9 cellular contexts compared by ENCODE assay signal in the genomic region with DNA sequence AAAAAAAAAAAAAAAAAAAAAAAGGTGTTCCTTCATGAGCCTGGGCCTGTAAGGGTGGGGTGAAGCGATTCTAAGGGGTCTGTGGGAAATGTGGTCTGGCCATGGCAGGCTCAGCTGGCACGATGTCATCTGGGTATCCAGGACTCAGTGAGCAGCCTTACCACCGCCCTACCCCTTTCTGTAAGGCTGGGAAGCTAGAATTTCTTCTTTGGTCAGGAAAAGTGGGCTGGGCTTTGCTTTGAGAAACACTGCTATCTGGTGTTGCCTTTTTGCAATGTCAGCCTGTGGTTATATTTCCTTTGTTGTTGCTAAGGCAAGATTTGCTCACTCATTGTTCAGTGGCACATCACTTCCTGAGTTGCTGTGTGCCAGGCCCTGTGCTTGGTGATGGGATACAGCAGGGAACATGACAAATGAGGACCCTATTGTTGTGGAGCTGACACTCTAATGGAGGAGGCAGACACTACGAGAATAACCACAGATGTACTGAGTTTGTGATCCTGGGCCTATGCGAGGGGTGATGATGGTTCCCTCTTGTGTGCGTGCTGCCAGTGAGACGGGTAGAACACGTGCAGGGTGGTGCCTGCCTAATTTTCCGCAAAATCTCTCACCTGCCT. TPM values are rescaled to one million over a fixed set of nuclear protein-coding genes. Genes with fewer than 3 reads are reported as not detected.
DNase-seq lines count a peak whose midpoint lies in the region; ATAC-seq, FAIRE-seq and TF ChIP-seq lines count a peak whose summit lies in the region.
"Had no signal": no experiment of that assay in that cellular context is flagged by ENCODE, and none has a peak within 500 bp of the region (broad histone marks: within the 10 kb centered on the region; RNA-seq: fewer than 3 reads in every experiment).

No MANE protein-coding gene starts in this region.

- CTCF ChIA-PET in BJ (lab: Yijun Ruan, JAX), result interaction anchor here (0.6 to 6.8 kb wide), 10 partner anchors 8 to 401 kb away, joined by 3 to 75 read pairs (median 3); no protein-coding TSS in a partner anchor

- no peaks in the 10 kb centered on the region for H3K36me3 ChIP-seq in BJ (ENCODE audit: control insufficient read depth, insufficient read depth, low read length)
- H3K36me3 ChIP-seq in adrenal gland (replicated peaks in 1 of 2), result no peaks in the 10 kb centered on the region
- no peaks in the 10 kb centered on the region for H3K36me3 ChIP-seq in keratinocyte (ENCODE audit: control insufficient read depth in 2 of 2, extremely low read depth in 1 of 2, insufficient read depth in 2 of 2, low read length in 2 of 2)
- H3K36me3 ChIP-seq in colonic mucosa, result no peaks in the 10 kb centered on the region
- H3K36me3 ChIP-seq: SJSA1 had no signal

- no peak overlapping the region for H3K27ac ChIP-seq in adrenal gland
- no peak overlapping the region for H3K27ac ChIP-seq in keratinocyte (ENCODE audit: control insufficient read depth, insufficient read depth, low read length)
- H3K27ac ChIP-seq in colonic mucosa, result no peak overlapping the region
- H3K27ac ChIP-seq: SJSA1 had no signal

- intact Hi-C loops in adrenal gland (cut with DNase I) (loop anchor here in 1 of 2 donors (10.0 kb wide), 1 partner anchor 79 kb away; no protein-coding TSS in a partner anchor), colonic mucosa (cut with DNase I) (loop anchor here (2.0 kb wide), 1 partner anchor 77 kb away; no protein-coding TSS in a partner anchor)

- peak; percentile 83 for FAIRE-seq in keratinocyte (lab: Jason Lieb, UNC)

- 40 to 59% (median 51%) methylated on average over 5 to 9 of the region's 9 CpGs for WGBS in adrenal gland, 4 donors

- DNase-seq in BJ (ENCODE audit: low read depth), result peak; percentile 33
- peak; percentile 74 for DNase-seq in NOMO-1 treated with DMSO at 0.1 percent for 48 hours (lab: John Stamatoyannopoulos, UW; ENCODE audit: unreplicated experiment)
- DNase-seq in adrenal gland, result peak in 4 of 7 donors; percentile 28 to 60 (median 37)
- no peak for DNase-seq in keratinocyte (ENCODE audit: low read depth, low spot score)
- no peak for DNase-seq in colonic mucosa
- DNase-seq in iPS-NIHi11 (ENCODE audit: low spot score), result no peak

- no peak for TF ChIP-seq POLR2A in adrenal gland (IDR thresholded peaks at IDR 0.05)

- H3K4me1 ChIP-seq in adrenal gland (replicated peaks in 1 of 2), result peaks cover 0 to 5% of the 10 kb centered on the region in 2 donors
- H3K4me1 ChIP-seq in keratinocyte (ENCODE audit: control insufficient read depth, extremely low read depth, insufficient read depth, low read length), result peaks cover 3% of the 10 kb centered on the region
- H3K4me1 ChIP-seq in colonic mucosa, result no peaks in the 10 kb centered on the region
- H3K4me1 ChIP-seq: SJSA1 had no signal

- POLR2A ChIA-PET in BJ (lab: Charles Lee), result interaction anchor here (0.6 kb wide), 1 partner anchor 42 kb away, joined by 5 read pairs; no protein-coding TSS in a partner anchor

- H3K27me3 ChIP-seq in BJ (ENCODE audit: control insufficient read depth, insufficient read depth, low read length), result peaks cover 32% of the 10 kb centered on the region
- peaks cover 11% of the 10 kb centered on the region for H3K27me3 ChIP-seq in adrenal gland
- peaks cover 40% of the 10 kb centered on the region for H3K27me3 ChIP-seq in keratinocyte (ENCODE audit: control insufficient read depth, extremely low read depth, insufficient read depth, low read length)
- peaks cover 8% of the 10 kb centered on the region for H3K27me3 ChIP-seq in colonic mucosa

- no peaks in the 10 kb centered on the region for H3K9me3 ChIP-seq in adrenal gland (replicated peaks in 1 of 3)
- no peaks in the 10 kb centered on the region for H3K9me3 ChIP-seq in keratinocyte (ENCODE audit: control insufficient read depth, low read depth, low read length)
- no peaks in the 10 kb centered on the region for H3K9me3 ChIP-seq in colonic mucosa
- H3K9me3 ChIP-seq: SJSA1 had no signal

- H3K4me3 ChIP-seq in BJ (ENCODE audit: low read depth, low read length) (no peak overlapping the region), adrenal gland (no peak overlapping the region), keratinocyte (ENCODE audit: control insufficient read depth in 2 of 3, extremely low read depth in 1 of 3, insufficient read depth in 2 of 3, low read depth in 1 of 3, low read length in 3 of 3) (no peak overlapping the region), colonic mucosa (no peak overlapping the region)
- H3K4me3 ChIP-seq: SJSA1 had no signal

- no peaks in the 10 kb centered on the region for H3K79me2 ChIP-seq in keratinocyte (ENCODE audit: control insufficient read depth, insufficient read depth, low read length)

- no peak for ATAC-seq in GM21515 (IDR thresholded peaks at IDR 0.05; ENCODE audit: unreplicated experiment)

- no peaks in the 10 kb centered on the region for H4K20me1 ChIP-seq in keratinocyte (ENCODE audit: control insufficient read depth, extremely low read depth, insufficient read depth, low read length)

- no peak overlapping the region for H2AFZ ChIP-seq in keratinocyte (ENCODE audit: control insufficient read depth, low read length)

- TF ChIP-seq CTCF in BJ (IDR thresholded peaks at IDR 0.05; ENCODE audit: insufficient read depth, low read depth, low read length) (peak; percentile 56), GM12873 (IDR thresholded peaks at IDR 0.05; ENCODE audit: insufficient read depth, low read depth, low read length, missing control alignments) (peak; percentile 50), adrenal gland (IDR thresholded peaks at IDR 0.05) (peak in 3 of 6 experiments; percentile 12 to 29 (median 29)), keratinocyte (optimal IDR thresholded peaks at IDR 0.05 in 1 of 3, IDR thresholded peaks at IDR 0.05 in 1 of 3, conservative IDR thresholded peaks at IDR 0.05 in 1 of 3; ENCODE audit: extremely low read depth in 1 of 3, insufficient read depth in 2 of 3, low read length in 3 of 3) (peak; percentile 23 to 59 (median 56)), colonic mucosa (IDR thresholded peaks at IDR 0.05) (no peak)

- no peak overlapping the region for H3K4me2 ChIP-seq in keratinocyte (ENCODE audit: control insufficient read depth, extremely low read depth, insufficient read depth, low read depth, low read length)

- no peak overlapping the region for H3K9ac ChIP-seq in keratinocyte (ENCODE audit: control insufficient read depth, extremely low read depth, insufficient read depth, low read length)
- no peak overlapping the region for H3K9ac ChIP-seq in colonic mucosa (ENCODE audit: low read depth in 2 of 2, low read length in 2 of 2)

- no peaks in the 10 kb centered on the region for H3K9me1 ChIP-seq in keratinocyte (ENCODE audit: control insufficient read depth, extremely low read depth, insufficient read depth, low read length)

- dilution Hi-C loops in keratinocyte (cut with MboI; ENCODE audit: extremely low pct_ligation_motif_present, low sequenced_read_pairs), result loop anchor here (10.0 kb wide), 1 partner anchor 171 kb away; no protein-coding TSS in a partner anchor

RNA-seq across cellular contexts. Expression of a gene that starts 45.9 kb away (rescaled TPM):
- polyA plus RNA-seq in BJ (2011; rRNA removed) (11.2 and 12.8 TPM in 2 replicates), adrenal gland (10 to 100 TPM; 10.7 to 21.9 (median 10.7) TPM), keratinocyte (14.2 to 19.6 TPM (median 16.4 TPM) in 3 replicates)
- polyA minus RNA-seq in BJ (2011; rRNA and poly(A)+ RNA removed), result 33.7 and 43.7 TPM in 2 replicates
- total RNA-seq in adrenal gland (10 to 100 TPM; 21.2 to 39.6 (median 31.5) TPM), colonic mucosa (10 to 100 TPM; 22.7 to 26.7 TPM)
- polyA plus RNA-seq in keratinocyte (2011; ENCODE audit: low read depth), result 6.8 TPM
- 17.3 and 19.8 TPM in 2 replicates for polyA plus RNA-seq in keratinocyte (2011; cell fraction: cytosol; rRNA removed)
- 45.7 and 49.0 TPM in 2 replicates for polyA plus RNA-seq in keratinocyte (2011; cell fraction: nucleus; rRNA removed)
- polyA plus RNA-seq in keratinocyte (2012; ENCODE audit: low replicate concordance), result 12.5 and 34.7 TPM in 2 replicates
- polyA minus RNA-seq in keratinocyte, result 44.9 to 78.9 TPM (median 58.3 TPM) in 3 replicates
- polyA minus RNA-seq in keratinocyte (2011; cell fraction: cytosol; rRNA and poly(A)+ RNA removed), result 27.0 TPM
- polyA minus RNA-seq in keratinocyte (2011; cell fraction: nucleus; rRNA and poly(A)+ RNA removed), result 41.0 and 75.3 TPM in 2 replicates

Comparison
In these comparisons a context has a peak if more than half of its experiments do, and no peak if none do; other contexts are left out.
1. DNase-seq: peak in BJ (single experiment), NOMO-1 treated with DMSO at 0.1 percent for 48 hours (single experiment) and adrenal gland (4 of 7); none in keratinocyte (single experiment), colonic mucosa (single experiment) and iPS-NIHi11 (single experiment).